1 cellular context compared by ENCODE assay signal in the genomic region with DNA sequence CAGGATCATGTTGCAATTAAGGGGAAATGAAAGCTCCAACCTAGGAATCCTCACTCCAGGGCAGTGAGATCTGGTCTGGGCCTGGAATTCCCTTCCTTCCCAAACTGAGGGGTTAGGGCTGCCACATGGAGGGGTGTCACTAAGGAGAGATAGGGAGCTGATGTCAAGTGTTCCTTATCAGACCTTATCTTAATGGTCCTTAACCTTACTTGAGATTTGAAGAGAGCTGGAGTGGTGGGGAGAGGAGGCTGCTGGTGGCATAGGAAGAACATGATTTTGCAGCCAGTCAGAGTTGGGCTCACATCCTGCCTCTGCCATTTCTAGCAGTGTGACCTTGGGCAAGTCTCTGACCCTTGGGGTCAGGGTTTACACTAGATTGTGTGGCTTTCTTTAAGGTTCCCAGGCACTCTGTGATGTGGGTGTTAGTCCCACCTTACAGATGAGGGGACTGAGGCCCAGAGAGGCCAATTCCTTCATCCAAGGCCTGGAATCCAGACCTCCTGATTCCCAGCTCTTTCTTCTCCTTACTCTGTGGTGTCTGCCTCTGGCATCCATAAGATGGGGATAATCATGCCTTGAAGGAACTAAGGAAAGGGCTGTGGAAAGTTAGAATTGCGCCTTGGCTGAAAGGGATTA.
TF ChIP-seq lines count a peak whose summit lies in the region.

No MANE protein-coding gene starts in this region.

TF ChIP-seq in H1, 55 proteins besides CTCF, POLR2A, EP300 and RAD21:
- TF ChIP-seq, protein P1, sequence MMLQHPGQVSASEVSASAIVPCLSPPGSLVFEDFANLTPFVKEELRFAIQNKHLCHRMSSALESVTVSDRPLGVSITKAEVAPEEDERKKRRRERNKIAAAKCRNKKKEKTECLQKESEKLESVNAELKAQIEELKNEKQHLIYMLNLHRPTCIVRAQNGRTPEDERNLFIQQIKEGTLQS (IDR thresholded peaks at IDR 0.05; ENCODE audit: insufficient read depth, low read depth, low read length), result no peak
- TF ChIP-seq KDM1A (IDR thresholded peaks at IDR 0.05; ENCODE audit: borderline replicate concordance, low read length) (peak; percentile 50; the same call in 1 of the 2 replicates), RBBP5 (IDR thresholded peaks at IDR 0.05; ENCODE audit: borderline replicate concordance, low read depth, low read length) (no peak), EZH2 (IDR thresholded peaks at IDR 0.05; ENCODE audit: low read depth, low read length, severe bottlenecking) (no peak), BACH1 (IDR thresholded peaks at IDR 0.05; ENCODE audit: low read length) (no peak)
TF ChIP-seq in H1: peak in this region for 1.
